34 cellular contexts compared by ENCODE assay signal in genomic region chr6:49526598-49526997, GRCh38. TPM values are rescaled to one million over a fixed set of nuclear protein-coding genes. Genes with fewer than 3 reads are reported as not detected.
"Had no signal": no experiment of that assay in that cellular context is flagged by ENCODE, and none has a peak within 500 bp of the region (broad histone marks: within the 10 kb centered on the region; RNA-seq: fewer than 3 reads in every experiment).

No MANE protein-coding gene starts in this region.

- H3K4me1 Mint-ChIP-seq: nephron progenitor cell; stimulated activated naive B cell treated with anti-CD40 and anti-IgM and Interleukin-4, amounts not matched to agents 10 μg/mL and 1 μg/mL and 100 μg/mL, for 72 hours had no signal

- H3K27ac Mint-ChIP-seq: activated naive CD8-positive, alpha-beta T cell; nephron progenitor cell; progenitor cell of endocrine pancreas; stimulated activated naive B cell treated with anti-CD40 and anti-IgM and Interleukin-4, amounts not matched to agents 10 μg/mL and 1 μg/mL and 100 μg/mL, for 72 hours had no signal

- H3K27ac ChIP-seq: epithelial cell of prostate, esophagus squamous epithelium, heart right ventricle, left ventricle myocardium inferior, ovary, sigmoid colon, stomach, suprapubic skin, tibial artery, WERI-Rb-1 had no signal

- ATAC-seq: activated CD4-positive, CD25-positive, alpha-beta regulatory T cell treated with anti-CD3 and anti-CD28 coated beads, Interleukin-2, amount 50 U/mL, for 24 hours; heart right ventricle; stimulated activated naive B cell treated with anti-CD40 and anti-IgM and Interleukin-4, amounts not matched to agents 10 μg/mL and 1 μg/mL and 100 μg/mL, for 72 hours had no signal

- H3K27me3 ChIP-seq: ovary, sigmoid colon, stomach, tibial artery had no signal

- H3K27me3 Mint-ChIP-seq: activated naive CD8-positive, alpha-beta T cell; progenitor cell of endocrine pancreas had no signal

- H3K9me3 Mint-ChIP-seq: nephron progenitor cell; stimulated activated naive B cell treated with anti-CD40 and anti-IgM and Interleukin-4, amounts not matched to agents 10 μg/mL and 1 μg/mL and 100 μg/mL, for 72 hours had no signal

- H3K4me2 ChIP-seq: smooth muscle cell had no signal

- H3K9me3 ChIP-seq: esophagus squamous epithelium, heart right ventricle, left ventricle myocardium inferior, ovary, sigmoid colon, stomach, suprapubic skin, tibial artery had no signal

- H3K36me3 Mint-ChIP-seq: activated naive CD8-positive, alpha-beta T cell; stimulated activated naive B cell treated with anti-CD40 and anti-IgM and Interleukin-4, amounts not matched to agents 10 μg/mL and 1 μg/mL and 100 μg/mL, for 72 hours had no signal

- H3K4me3 Mint-ChIP-seq: activated naive CD8-positive, alpha-beta T cell; nephron progenitor cell; stimulated activated naive B cell treated with anti-CD40 and anti-IgM and Interleukin-4, amounts not matched to agents 10 μg/mL and 1 μg/mL and 100 μg/mL, for 72 hours had no signal

- H3K36me3 ChIP-seq: esophagus squamous epithelium, heart right ventricle, left ventricle myocardium inferior, ovary, sigmoid colon, stomach, suprapubic skin, tibial artery, WERI-Rb-1 had no signal

- DNase-seq: activated CD4-positive, alpha-beta T cell treated with anti-CD3 and anti-CD28 coated beads for 48 hours; activated CD4-positive, alpha-beta T cell treated with anti-CD3 and anti-CD28 coated beads, Interleukin-2, amount 50 U/mL, for 48 hours; activated CD8-positive, alpha-beta memory T cell treated with anti-CD3 and anti-CD28 coated beads for 24 hours; activated effector memory CD4-positive, alpha-beta T cell treated with Interleukin-2 at 50 U/mL for 16 hours; activated naive CD4-positive, alpha-beta T cell treated with Interleukin-2 at 50 U/mL for 16 hours; anterior cingulate cortex; effector CD8-positive, alpha-beta T cell; esophagus squamous epithelium; foreskin melanocyte; heart right ventricle; kidney glomerular epithelial cell; left ventricle myocardium inferior; nephron progenitor cell; ovary; sigmoid colon; stimulated activated CD4-positive, alpha-beta T cell treated with anti-CD3 and anti-CD28 coated beads, Interleukin-15, amount 100 ng/mL, for 24 hours; stimulated activated CD4-positive, alpha-beta T cell treated with anti-CD3 and anti-CD28 coated beads, Interleukin-2, amount 100 ng/mL, for 24 hours; stimulated activated naive B cell treated with anti-CD40 and anti-IgM and Interleukin-4, amounts not matched to agents 10 μg/mL and 1 μg/mL and 100 μg/mL, for 72 hours; stomach; tibial artery; WERI-Rb-1 had no signal

- H3K4me1 ChIP-seq: heart right ventricle, left ventricle myocardium inferior, sigmoid colon, tibial artery had no signal

- H3K4me3 ChIP-seq: esophagus squamous epithelium, heart right ventricle, left ventricle myocardium inferior, ovary, sigmoid colon, smooth muscle cell, stomach, suprapubic skin, tibial artery had no signal

RNA-seq across cellular contexts. Expression of gene GLYATL3, which starts 26.9 kb away (rescaled TPM):
- total RNA-seq: dermis microvascular lymphatic vessel endothelial cell, esophagus squamous epithelium, glomerular endothelial cell, heart right ventricle, left ventricle myocardium inferior, lung microvascular endothelial cell, mesenteric fat pad, mucosa of gallbladder, ovary, progenitor cell of endocrine pancreas, renal cortical epithelial cell, sigmoid colon, smooth muscle cell, stomach, suprapubic skin, ureter had no signal
